ENCODE assay signal across 8 cellular contexts in the genomic region with DNA sequence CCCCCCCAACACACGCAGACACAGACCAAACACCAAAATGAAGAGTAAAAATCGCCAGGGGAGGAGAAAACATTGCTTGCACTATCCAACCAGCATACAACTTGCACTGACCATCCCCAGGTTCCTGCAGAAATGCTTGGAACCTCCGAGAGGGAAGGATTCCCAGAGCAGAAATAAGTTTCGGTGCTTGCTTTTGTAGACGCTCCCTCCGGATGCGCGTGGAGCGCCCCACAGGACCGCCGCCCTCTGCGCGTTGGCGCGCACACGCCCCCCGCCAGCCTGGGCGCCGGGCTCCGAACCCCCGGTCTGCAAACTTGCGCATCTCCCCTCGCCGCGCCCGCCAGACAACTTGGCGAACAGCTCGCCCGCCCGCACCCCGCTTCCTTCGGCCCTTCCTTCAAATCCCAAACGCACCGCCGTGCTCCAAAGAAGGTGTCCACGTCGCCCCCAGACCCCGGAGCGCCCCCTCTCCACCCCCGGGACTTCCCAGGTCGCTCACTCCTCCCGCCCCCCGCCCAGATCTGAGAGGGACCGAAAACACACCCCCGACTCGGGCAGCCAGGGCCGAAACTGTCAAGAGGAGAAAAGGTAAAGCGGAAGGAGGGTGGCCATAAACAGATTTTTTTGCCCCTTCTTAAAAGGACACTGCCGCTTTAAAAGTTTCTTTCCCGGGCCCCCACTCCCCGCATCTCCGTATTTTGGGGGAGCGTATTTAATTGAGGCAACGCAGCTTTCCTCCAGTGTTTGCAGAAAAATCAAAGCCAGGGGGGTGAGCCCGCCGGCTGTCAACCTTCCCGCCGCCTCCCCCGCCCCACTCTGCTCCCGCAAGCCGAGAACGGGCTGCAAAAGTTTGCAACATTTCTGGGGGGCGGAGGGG. TPM values are rescaled to one million over a fixed set of nuclear protein-coding genes. Genes with fewer than 3 reads are reported as not detected.
DNase-seq lines count a peak whose midpoint lies in the region; ATAC-seq and TF ChIP-seq lines count a peak whose summit lies in the region.

No MANE protein-coding gene starts in this region.

- no peaks in the 10 kb centered on the region for H3K9me3 ChIP-seq in Panc1 (ENCODE audit: control insufficient read depth, insufficient read depth, low read depth, low read length)
- no peaks in the 10 kb centered on the region for H3K9me3 ChIP-seq in esophagus (ENCODE audit: control insufficient read depth in 2 of 2, insufficient read depth in 1 of 2, low read depth in 1 of 2, low read length in 1 of 2)
- no peaks in the 10 kb centered on the region for H3K9me3 ChIP-seq in naive thymus-derived CD4-positive, alpha-beta T cell (ENCODE audit: control insufficient read depth in 2 of 3, low read length in 3 of 3)

- H3K36me3 ChIP-seq in Panc1 (ENCODE audit: control insufficient read depth, insufficient read depth, low read length) (no peaks in the 10 kb centered on the region), esophagus (ENCODE audit: control insufficient read depth in 2 of 2, insufficient read depth in 2 of 2, low read length in 1 of 2) (no peaks in the 10 kb centered on the region)
- H3K36me3 ChIP-seq in naive thymus-derived CD4-positive, alpha-beta T cell (ENCODE audit: control insufficient read depth in 2 of 3, insufficient read depth in 3 of 3, low read length in 3 of 3) = no peaks in the 10 kb centered on the region

- intact Hi-C loops in Panc1 (cut with micrococcal nuclease; ENCODE audit: unreplicated experiment) = no loop called here
- intact Hi-C loops in naive thymus-derived CD4-positive, alpha-beta T cell (cut with micrococcal nuclease) = no loop called here

- peaks cover 0 to 20% (median 9%) of the 10 kb centered on the region in 7 donors for H3K4me1 Mint-ChIP-seq in naive thymus-derived CD4-positive, alpha-beta T cell

- H3K4me1 ChIP-seq in Panc1 (ENCODE audit: control insufficient read depth, insufficient read depth, low read length) = peaks cover 6% of the 10 kb centered on the region; the same call in 1 of the 2 replicates
- peaks cover 0 to 4% of the 10 kb centered on the region in 2 donors for H3K4me1 ChIP-seq in esophagus (ENCODE audit: control insufficient read depth in 2 of 2, insufficient read depth in 2 of 2, low read length in 1 of 2)
- peaks cover 0 to 9% of the 10 kb centered on the region in 2 donors for H3K4me1 ChIP-seq in naive thymus-derived CD4-positive, alpha-beta T cell (ENCODE audit: control insufficient read depth in 2 of 2, insufficient read depth in 2 of 2, low read length in 2 of 2)

- ATAC-seq in Panc1 (peak; percentile 72; the same call in 1 of the 2 replicates), HG03520 (IDR thresholded peaks at IDR 0.05; ENCODE audit: unreplicated experiment) (no peak)
- no peak for ATAC-seq in naive thymus-derived CD4-positive, alpha-beta T cell

- BruUV-seq in Panc1 (replicated peaks; lab: Mats Ljungman, UMichigan) = no TSS peak

- peaks cover 65 to 87% (median 72%) of the 10 kb centered on the region in 5 donors for H3K27me3 Mint-ChIP-seq in naive thymus-derived CD4-positive, alpha-beta T cell

- no peak for TF ChIP-seq CTCF in Panc1 (IDR thresholded peaks at IDR 0.05)

- H3K9me3 Mint-ChIP-seq in naive thymus-derived CD4-positive, alpha-beta T cell = no peaks in the 10 kb centered on the region

- H3K4me3 ChIP-seq in Panc1 (ENCODE audit: low read depth in 2 of 2, low read length in 2 of 2) = peak overlapping the region; percentile 43 to 49
- peak overlapping the region; percentile 50 to 77 for H3K4me3 ChIP-seq in esophagus (ENCODE audit: low read depth in 1 of 2, low read length in 2 of 2)
- H3K4me3 ChIP-seq in naive thymus-derived CD4-positive, alpha-beta T cell (ENCODE audit: low read length) = no peak overlapping the region

- POLR2A ChIA-PET in Panc1 (lab: Charles Lee) = no interaction called here
- POLR2A ChIA-PET in naive thymus-derived CD4-positive, alpha-beta T cell (lab: Charles Lee) = no interaction called here

- H3K27ac ChIP-seq in Panc1 (ENCODE audit: low read length) (no peak overlapping the region), esophagus (ENCODE audit: low read depth in 2 of 2, low read length in 1 of 2) (no peak overlapping the region)
- H3K27ac ChIP-seq in naive thymus-derived CD4-positive, alpha-beta T cell (ENCODE audit: low read depth, low read length) = no peak overlapping the region

- CTCF ChIA-PET in Panc1 (lab: Charles Lee) = no interaction called here
- CTCF ChIA-PET in naive thymus-derived CD4-positive, alpha-beta T cell (lab: Charles Lee) = no interaction called here

- peaks cover 32% of the 10 kb centered on the region for H3K27me3 ChIP-seq in Panc1 (ENCODE audit: control insufficient read depth, insufficient read depth, low read length)
- H3K27me3 ChIP-seq in esophagus (ENCODE audit: control insufficient read depth in 1 of 2, insufficient read depth in 2 of 2, low read length in 2 of 2) = peaks cover 0 to 6% of the 10 kb centered on the region in 2 donors
- peaks cover 0 to 7% of the 10 kb centered on the region in 2 donors for H3K27me3 ChIP-seq in naive thymus-derived CD4-positive, alpha-beta T cell (ENCODE audit: control insufficient read depth in 2 of 2, insufficient read depth in 2 of 2, low read length in 2 of 2)

- H3K36me3 Mint-ChIP-seq in naive thymus-derived CD4-positive, alpha-beta T cell = no peaks in the 10 kb centered on the region

- H3K27ac Mint-ChIP-seq in naive thymus-derived CD4-positive, alpha-beta T cell = no peak overlapping the region

- DNase-seq in G401 (ENCODE audit: low spot score) (peak; percentile 62), Panc1 (ENCODE audit: low read depth, low spot score) (no peak), mucosa of gallbladder (ENCODE audit: low spot score) (no peak), GM19240 (ENCODE audit: insufficient read length, low spot score) (no peak), NCI-H187 treated with DMSO at 0.1 percent for 48 hours (lab: John Stamatoyannopoulos, UW) (no peak)
- no peak for DNase-seq in naive thymus-derived CD4-positive, alpha-beta T cell

- WGBS in esophagus, 2 donors = 1% methylated on average over 53 to 63 of the region's 63 CpGs

- peak overlapping the region; percentile 22 to 83 (median 62) for H3K4me3 Mint-ChIP-seq in naive thymus-derived CD4-positive, alpha-beta T cell

- in situ Hi-C loops in G401 (cut with HindIII; ENCODE audit: low sequenced_read_pairs) = no loop called here
- in situ Hi-C loops in Panc1 (cut with HindIII; ENCODE audit: low pct_unique_long_range_greater_than_20kb, low sequenced_read_pairs) = no loop called here

RNA-seq across cellular contexts. Expression of gene RORA, which starts 0.8 kb away (rescaled TPM):
- total RNA-seq in G401 (2014; rRNA removed; shearing (Covaris generic)) = 0.31 and 2.4 TPM in 2 replicates
- total RNA-seq in Panc1 (2021; ENCODE audit: unreplicated experiment) = 0.57 TPM
- 0.07 TPM for polyA plus RNA-seq in Panc1 (2012; ENCODE audit: insufficient read length)
- 1 to 10 TPM; 9.5 to 9.8 TPM for polyA plus RNA-seq in esophagus
- 100 to 1,000 TPM in 2 of 5 experiments, 10 to 100 TPM in 3; 39.1 to 115 (median 88.5) TPM for total RNA-seq in naive thymus-derived CD4-positive, alpha-beta T cell
- 10 to 100 TPM; 32.3 to 36.3 TPM for polyA plus RNA-seq in naive thymus-derived CD4-positive, alpha-beta T cell
- total RNA-seq in mucosa of gallbladder = 33.0 TPM

Comparison
In these comparisons a context has a peak if more than half of its experiments do, and no peak if none do; other contexts are left out.
1. RNA of gene RORA, which starts 0.8 kb away (total RNA-seq): 39.1 to 115 TPM in naive thymus-derived CD4-positive, alpha-beta T cell and 33.0 TPM in mucosa of gallbladder (single experiment); 0.31 to 2.4 TPM in G401 and 0.57 TPM in Panc1 (single experiment); every median in the first group is over 10 times any median in the second.